In the genomic region with DNA sequence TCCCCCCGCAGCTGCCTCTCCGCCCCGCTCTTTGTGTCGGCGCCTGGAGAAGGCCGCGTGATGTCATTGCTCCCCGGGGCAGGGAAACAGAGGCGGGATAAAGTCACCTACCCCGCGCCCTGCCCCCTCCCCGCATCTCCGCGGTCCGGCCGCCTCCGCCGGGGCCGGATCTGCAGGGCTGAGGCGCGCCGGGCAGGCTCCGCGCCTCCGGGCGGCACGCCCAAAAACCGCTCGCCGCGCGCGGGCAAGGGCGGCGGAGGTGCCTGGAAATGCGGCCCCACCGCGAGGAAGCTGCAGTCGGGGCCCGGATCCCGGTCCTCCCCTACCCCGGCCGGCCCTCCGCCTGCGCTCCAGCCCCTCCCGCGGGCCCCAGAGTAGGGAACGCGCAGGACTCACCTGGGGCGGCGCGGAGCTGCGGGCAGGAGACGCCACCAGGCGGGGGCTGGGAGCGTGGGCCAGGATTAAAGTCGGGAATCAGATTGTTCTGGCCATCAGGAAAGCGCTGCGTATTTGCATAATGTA, we compare ENCODE assay signal across 8 cellular contexts. TPM values are rescaled to one million over a fixed set of nuclear protein-coding genes. Genes with fewer than 3 reads are reported as not detected.
A peak's percentile ranks its signal among the peaks of the same experiment; 100 is the strongest.
DNase-seq lines count a peak whose midpoint lies in the region; ATAC-seq and TF ChIP-seq lines count a peak whose summit lies in the region.

A gene (minus strand): TSS at position 55 of the 522 bp plus-strand sequence. CDS start 302 bp downstream, outside the sequence.

- H3K27ac Mint-ChIP-seq in stimulated activated naive CD8-positive, alpha-beta T cell treated with anti-CD3 and anti-CD28 coated beads, Interleukin-15, Interleukin-2, amounts not matched to agents 100 ng/mL and 50 ng/mL, for 24 hours: no peak within 1 kb of the TSS

- peak within 1 kb of the TSS; percentile 35 for H3K4me3 ChIP-seq in AG09309 (ENCODE audit: control insufficient read depth, low read depth, low read length)

- peaks cover 78% of the 10 kb centered on the region for H3K27me3 Mint-ChIP-seq in stimulated activated naive CD8-positive, alpha-beta T cell treated with anti-CD3 and anti-CD28 coated beads, Interleukin-15, Interleukin-2, amounts not matched to agents 100 ng/mL and 50 ng/mL, for 24 hours

- intact Hi-C loops in left colon (cut with DNase I, micrococcal nuclease): no loop called here

- peak within 1 kb of the TSS; percentile 47 for H3K4me3 Mint-ChIP-seq in stimulated activated naive CD8-positive, alpha-beta T cell treated with anti-CD3 and anti-CD28 coated beads, Interleukin-15, Interleukin-2, amounts not matched to agents 100 ng/mL and 50 ng/mL, for 24 hours

- H3K4me1 Mint-ChIP-seq in stimulated activated naive CD8-positive, alpha-beta T cell treated with anti-CD3 and anti-CD28 coated beads, Interleukin-15, Interleukin-2, amounts not matched to agents 100 ng/mL and 50 ng/mL, for 24 hours (ENCODE audit: low read depth): no peaks in the 10 kb centered on the region

- DNase-seq in AG09309 (ENCODE audit: low read depth): no peak
- peak; percentile 27 for DNase-seq in OCI-M1 (lab: John Stamatoyannopoulos, UW)
- peak; percentile 70 for DNase-seq in cerebellar cortex (ENCODE audit: low spot score)
- peak in 1 of 2 donors; percentile 63 for DNase-seq in left colon

- H3K36me3 Mint-ChIP-seq in stimulated activated naive CD8-positive, alpha-beta T cell treated with anti-CD3 and anti-CD28 coated beads, Interleukin-15, Interleukin-2, amounts not matched to agents 100 ng/mL and 50 ng/mL, for 24 hours (ENCODE audit: low read depth): no peaks in the 10 kb centered on the region

- TF ChIP-seq CTCF in AG09309 (IDR thresholded peaks at IDR 0.05; ENCODE audit: control insufficient read depth, insufficient read depth, low read depth, low read length, missing control alignments): no peak

- no peaks in the 10 kb centered on the region for H3K9me3 Mint-ChIP-seq in stimulated activated naive CD8-positive, alpha-beta T cell treated with anti-CD3 and anti-CD28 coated beads, Interleukin-15, Interleukin-2, amounts not matched to agents 100 ng/mL and 50 ng/mL, for 24 hours

- ATAC-seq in GM18858 (IDR thresholded peaks at IDR 0.05; ENCODE audit: unreplicated experiment) (peak; percentile 48), HG03342 (IDR thresholded peaks at IDR 0.05; ENCODE audit: unreplicated experiment) (peak; percentile 49), left colon (peak; percentile 89), GM21447 (IDR thresholded peaks at IDR 0.05; ENCODE audit: unreplicated experiment) (no peak)

RNA-seq across cellular contexts. Expression of the gene that starts here (rescaled TPM):
- total RNA-seq in left colon: 1 to 10 TPM in 1 of 2 donors, under 1 TPM in 1; 0.73 to 3.0 TPM
